ENCODE assay signal across 12 cellular contexts in the genomic region with DNA sequence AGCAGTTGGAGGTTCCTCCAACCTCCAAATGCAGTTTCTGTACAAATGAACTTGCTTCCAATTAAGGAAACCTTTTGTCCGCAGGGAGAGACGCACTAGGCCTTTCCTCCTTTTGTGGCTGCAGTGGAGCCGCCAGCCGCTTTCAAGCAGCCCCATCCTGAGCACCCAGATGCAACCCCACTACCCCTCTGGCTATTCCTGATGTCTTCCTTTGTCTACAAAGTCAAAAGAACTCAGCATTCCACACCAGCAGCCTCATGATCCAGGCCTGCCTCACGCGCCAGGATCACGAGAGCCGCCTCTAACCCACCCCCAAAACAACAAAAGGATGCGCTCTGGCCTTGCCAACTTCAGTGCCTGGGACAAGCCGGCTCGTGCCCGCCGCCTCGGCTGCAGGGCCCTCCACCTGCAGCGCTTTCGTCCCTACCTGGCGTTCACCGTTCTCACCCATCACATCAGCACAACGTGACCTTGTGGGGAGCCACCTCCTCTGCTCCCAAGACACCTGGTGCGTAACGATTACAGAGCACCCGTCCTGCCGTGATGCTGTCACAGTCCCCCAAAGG. TPM values are rescaled to one million over a fixed set of nuclear protein-coding genes. Genes with fewer than 3 reads are reported as not detected.
DNase-seq lines count a peak whose midpoint lies in the region; ATAC-seq and TF ChIP-seq lines count a peak whose summit lies in the region.
"Had no signal": no experiment of that assay in that cellular context is flagged by ENCODE, and none has a peak within 500 bp of the region (broad histone marks: within the 10 kb centered on the region; RNA-seq: fewer than 3 reads in every experiment).

No MANE protein-coding gene starts in this region.

- no peaks in the 10 kb centered on the region for H3K9me2 ChIP-seq in OCI-LY1 (ENCODE audit: low read depth, low read length)

- H3K36me3 ChIP-seq in OCI-LY1 (ENCODE audit: insufficient read depth, low read length) = peaks cover 25% of the 10 kb centered on the region
- no peaks in the 10 kb centered on the region for H3K36me3 ChIP-seq in stomach smooth muscle (ENCODE audit: control insufficient read depth in 2 of 2, insufficient read depth in 2 of 2, low read length in 2 of 2)
- peaks cover 0 to 6% (median 0%) of the 10 kb centered on the region in 3 donors for H3K36me3 ChIP-seq in tibial nerve

- H2AFZ ChIP-seq in OCI-LY1 (ENCODE audit: low read length) = no peak overlapping the region

- no peak for DNase-seq in T-helper 1 cell
- no peak for DNase-seq in endothelial cell (ENCODE audit: low spot score)
- no peak for DNase-seq in tibial nerve (ENCODE audit: low spot score in 2 of 2)
- DNase-seq in AG08395 (ENCODE audit: low spot score) = no peak
- DNase-seq: DMS 273 treated with DMSO at 0.1 percent for 48 hours had no signal

- H3K9me3 Mint-ChIP-seq in T-helper 1 cell treated with Interleukin-12 subunit alpha and Interleukin-12 subunit beta and Interleukin-4 antibody, amounts not matched to agents 30 μg/mL and 1 μg/mL, for 36 hours = no peaks in the 10 kb centered on the region
- no peaks in the 10 kb centered on the region for H3K9me3 Mint-ChIP-seq in endothelial cell (ENCODE audit: unreplicated experiment)
- H3K9me3 Mint-ChIP-seq: activated CD4-positive, alpha-beta T cell treated with anti-CD3 and anti-CD28 coated beads, Interleukin-2, amount 10 ng/mL, durations not matched to agents 7 days and 5 days had no signal

- H3K4me3 Mint-ChIP-seq in T-helper 1 cell treated with Interleukin-12 subunit alpha and Interleukin-12 subunit beta and Interleukin-4 antibody, amounts not matched to agents 30 μg/mL and 1 μg/mL, for 36 hours = peak overlapping the region; percentile 65
- H3K4me3 Mint-ChIP-seq in endothelial cell (ENCODE audit: unreplicated experiment) = no peak overlapping the region
- H3K4me3 Mint-ChIP-seq: activated CD4-positive, alpha-beta T cell treated with anti-CD3 and anti-CD28 coated beads, Interleukin-2, amount 10 ng/mL, durations not matched to agents 7 days and 5 days had no signal

- peaks cover 7% of the 10 kb centered on the region for H3K4me1 ChIP-seq in OCI-LY1 (ENCODE audit: insufficient read depth, low read length, severe bottlenecking)
- peaks cover 19% of the 10 kb centered on the region for H3K4me1 ChIP-seq in stomach smooth muscle (ENCODE audit: control insufficient read depth, insufficient read depth, low read length)
- peaks cover 0 to 20% (median 12%) of the 10 kb centered on the region in 4 donors for H3K4me1 ChIP-seq in tibial nerve

- no peak overlapping the region for H3K4me3 ChIP-seq in OCI-LY1 (ENCODE audit: low read depth, low read length, poor library complexity, severe bottlenecking)
- peak overlapping the region in 1 of 2 donors; percentile 49 for H3K4me3 ChIP-seq in stomach smooth muscle (ENCODE audit: low read length in 2 of 2)
- H3K4me3 ChIP-seq in tibial nerve = no peak overlapping the region
- H3K4me3 ChIP-seq: lung had no signal

- no peaks in the 10 kb centered on the region for H3K9me3 ChIP-seq in OCI-LY1 (ENCODE audit: low read length)
- H3K9me3 ChIP-seq in stomach smooth muscle (ENCODE audit: control insufficient read depth in 2 of 2, low read length in 2 of 2) = no peaks in the 10 kb centered on the region
- H3K9me3 ChIP-seq in tibial nerve = no peaks in the 10 kb centered on the region

- H3K27ac ChIP-seq in OCI-LY1 (ENCODE audit: low read depth, low read length, poor library complexity, severe bottlenecking) (no peak overlapping the region), stomach smooth muscle (ENCODE audit: low read length) (no peak overlapping the region), tibial nerve (no peak overlapping the region)

- H3K27ac Mint-ChIP-seq in T-helper 1 cell treated with Interleukin-12 subunit alpha and Interleukin-12 subunit beta and Interleukin-4 antibody, amounts not matched to agents 30 μg/mL and 1 μg/mL, for 36 hours = no peak overlapping the region
- peak overlapping the region; percentile 62 for H3K27ac Mint-ChIP-seq in endothelial cell (ENCODE audit: unreplicated experiment)
- H3K27ac Mint-ChIP-seq: activated CD4-positive, alpha-beta T cell treated with anti-CD3 and anti-CD28 coated beads, Interleukin-2, amount 10 ng/mL, durations not matched to agents 7 days and 5 days had no signal

- ATAC-seq in GM19395 (IDR thresholded peaks at IDR 0.05; ENCODE audit: unreplicated experiment) = no peak
- ATAC-seq: Panc1 had no signal

- peaks cover 4% of the 10 kb centered on the region for H3K27me3 Mint-ChIP-seq in T-helper 1 cell treated with Interleukin-12 subunit alpha and Interleukin-12 subunit beta and Interleukin-4 antibody, amounts not matched to agents 30 μg/mL and 1 μg/mL, for 36 hours (ENCODE audit: low read depth)
- H3K27me3 Mint-ChIP-seq in endothelial cell (ENCODE audit: unreplicated experiment) = peaks cover 6% of the 10 kb centered on the region
- H3K27me3 Mint-ChIP-seq: activated CD4-positive, alpha-beta T cell treated with anti-CD3 and anti-CD28 coated beads, Interleukin-2, amount 10 ng/mL, durations not matched to agents 7 days and 5 days had no signal

- H3K27me3 ChIP-seq in OCI-LY1 (ENCODE audit: insufficient read depth, low read length) = no peaks in the 10 kb centered on the region
- peaks cover 0 to 2% of the 10 kb centered on the region in 2 donors for H3K27me3 ChIP-seq in stomach smooth muscle (ENCODE audit: control insufficient read depth in 1 of 2, insufficient read depth in 2 of 2, low read length in 2 of 2)
- no peaks in the 10 kb centered on the region for H3K27me3 ChIP-seq in tibial nerve

- H3K4me1 Mint-ChIP-seq in T-helper 1 cell treated with Interleukin-12 subunit alpha and Interleukin-12 subunit beta and Interleukin-4 antibody, amounts not matched to agents 30 μg/mL and 1 μg/mL, for 36 hours (ENCODE audit: low read depth) = peaks cover 6% of the 10 kb centered on the region
- H3K4me1 Mint-ChIP-seq in endothelial cell (ENCODE audit: unreplicated experiment) = peaks cover 22% of the 10 kb centered on the region

- H3K4me2 ChIP-seq in OCI-LY1 (ENCODE audit: low read length) = peak overlapping the region; percentile 54

- H3K79me2 ChIP-seq in OCI-LY1 (ENCODE audit: insufficient read depth, low read length) = no peaks in the 10 kb centered on the region

- H3K36me3 Mint-ChIP-seq in T-helper 1 cell treated with Interleukin-12 subunit alpha and Interleukin-12 subunit beta and Interleukin-4 antibody, amounts not matched to agents 30 μg/mL and 1 μg/mL, for 36 hours (ENCODE audit: low read depth) = peaks cover 9% of the 10 kb centered on the region
- H3K36me3 Mint-ChIP-seq in endothelial cell (ENCODE audit: low read depth, unreplicated experiment) = peaks cover 7% of the 10 kb centered on the region

- no peak for TF ChIP-seq EP300 in tibial nerve (IDR thresholded peaks at IDR 0.05)

- TF ChIP-seq POLR2A in tibial nerve (IDR thresholded peaks at IDR 0.05) = no peak

- TF ChIP-seq CTCF in OCI-LY1 (IDR thresholded peaks at IDR 0.05; ENCODE audit: low read length) = no peak
- no peak for TF ChIP-seq CTCF in endothelial cell (IDR thresholded peaks at IDR 0.05; ENCODE audit: unreplicated experiment)
- no peak for TF ChIP-seq CTCF in tibial nerve (IDR thresholded peaks at IDR 0.05)

- no peaks in the 10 kb centered on the region for H3F3A ChIP-seq in OCI-LY1 (ENCODE audit: insufficient read depth, low read length)

- H3K9ac ChIP-seq in OCI-LY1 (ENCODE audit: low read length) (no peak overlapping the region), stomach smooth muscle (ENCODE audit: low read length in 2 of 2) (peak overlapping the region; percentile 5 to 7)

- H4K20me1 ChIP-seq in OCI-LY1 (ENCODE audit: insufficient read depth, low read length) = no peaks in the 10 kb centered on the region

- 79 to 82% methylated on average over 23 of the region's 23 CpGs for WGBS in tibial nerve, 2 donors

RNA-seq across cellular contexts. Expression of a gene that starts 48.2 kb away (rescaled TPM):
- total RNA-seq in endothelial cell (ENCODE audit: unreplicated experiment) (0.05 TPM), tibial nerve (not detected)

RNA-seq across cellular contexts. Expression of a gene that starts 48.4 kb away (rescaled TPM):
- total RNA-seq in endothelial cell (ENCODE audit: unreplicated experiment) (135 TPM), tibial nerve (10 to 100 TPM; 22.2 to 81.9 (median 34.0) TPM)
